8 cellular contexts compared by ENCODE assay signal in the genomic region with DNA sequence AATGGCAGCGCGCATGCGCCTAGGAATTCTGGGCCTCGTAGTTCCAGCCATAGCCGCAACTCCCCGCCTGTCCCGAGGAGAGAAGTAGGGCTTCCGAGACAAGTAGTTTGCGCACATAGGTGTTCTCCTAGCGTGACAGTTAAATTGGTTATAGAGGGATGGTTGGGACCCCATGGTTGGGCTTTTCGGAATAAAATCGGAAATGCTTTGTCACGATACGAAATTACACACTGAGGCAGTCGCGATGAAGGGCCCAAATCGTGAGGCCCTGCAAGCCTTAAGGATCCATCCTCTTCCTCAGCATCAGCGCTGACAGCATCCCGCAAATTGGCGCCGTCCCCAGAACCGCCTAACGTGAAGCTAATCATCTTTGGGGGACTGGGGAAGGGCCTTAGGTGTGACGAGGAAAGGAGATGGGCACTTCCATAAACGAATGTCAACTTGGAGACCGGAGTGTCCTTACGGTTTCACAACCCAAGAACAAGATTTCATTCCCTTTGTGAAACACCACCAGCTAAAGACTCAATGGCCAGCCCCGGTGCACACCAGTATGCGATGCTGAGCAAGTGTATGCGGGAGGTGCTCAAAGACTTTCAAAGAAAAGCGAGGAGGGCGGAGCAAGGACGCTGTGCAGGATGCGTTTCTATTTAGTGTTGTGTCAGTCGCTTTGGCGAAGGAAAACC. TPM values are rescaled to one million over a fixed set of nuclear protein-coding genes. Genes with fewer than 3 reads are reported as not detected.
DNase-seq lines count a peak whose midpoint lies in the region; ATAC-seq, FAIRE-seq and TF ChIP-seq lines count a peak whose summit lies in the region.

No MANE protein-coding gene starts in this region.

- H3K27me3 ChIP-seq in AG04450 (ENCODE audit: control insufficient read depth, insufficient read depth, low read length) (no peaks in the 10 kb centered on the region), bronchial epithelial cell (ENCODE audit: control insufficient read depth, insufficient read depth, low read length) (no peaks in the 10 kb centered on the region), layer of hippocampus (ENCODE audit: control insufficient read depth, insufficient read depth, low read length) (no peaks in the 10 kb centered on the region)

- DNase-seq in AG04450 (ENCODE audit: low read depth, low spot score): no peak
- peak; percentile 1 to 59 (median 17) for DNase-seq in T-helper 2 cell
- DNase-seq in bronchial epithelial cell (ENCODE audit: low read depth): peak; percentile 21
- DNase-seq in stimulated activated CD4-positive, alpha-beta T cell treated with anti-CD3 and anti-CD28 coated beads, Interleukin-4, amount 100 ng/mL, for 24 hours: peak; percentile 42

- H3K4me3 ChIP-seq in AG04450 (ENCODE audit: low read depth, low read length) (peak overlapping the region; percentile 64), bronchial epithelial cell (ENCODE audit: low read depth, low read length) (peak overlapping the region; percentile 34)

- TF ChIP-seq CTCF in AG04450 (IDR thresholded peaks at IDR 0.05; ENCODE audit: low read depth, low read length): peak; percentile 14; the same call in 1 of the 2 replicates
- no peak for TF ChIP-seq CTCF in bronchial epithelial cell (IDR thresholded peaks at IDR 0.05; ENCODE audit: insufficient read depth, low read length, severe bottlenecking)

- CTCF ChIA-PET in AG04450 (lab: Charles Lee): interaction anchor here (0.6 kb wide), 2 partner anchors 117 to 342 kb away, joined by 3 to 5 read pairs; no protein-coding TSS in a partner anchor

- POLR2A ChIA-PET in AG04450 (lab: Yijun Ruan, JAX): interaction anchor here (0.6 kb wide), 1 partner anchor 143 kb away, joined by 3 read pairs; no protein-coding TSS in a partner anchor

- peak overlapping the region; percentile 42 for H3K27ac ChIP-seq in AG04450 (ENCODE audit: low read depth, low read length)
- H3K27ac ChIP-seq in layer of hippocampus (ENCODE audit: low read depth, low read length): peak overlapping the region; percentile 81

- no peak for FAIRE-seq in bronchial epithelial cell (lab: Jason Lieb, UNC)

- ATAC-seq in GM21737 (IDR thresholded peaks at IDR 0.05; ENCODE audit: unreplicated experiment): peak; percentile 5
- ATAC-seq in HG03108 (IDR thresholded peaks at IDR 0.05; ENCODE audit: unreplicated experiment): no peak
- ATAC-seq in GM21390 (IDR thresholded peaks at IDR 0.05; ENCODE audit: unreplicated experiment): no peak

- no peaks in the 10 kb centered on the region for H3K36me3 ChIP-seq in bronchial epithelial cell (ENCODE audit: control insufficient read depth, insufficient read depth, low read length)

- H3K9me3 ChIP-seq in AG04450 (ENCODE audit: control insufficient read depth, insufficient read depth, low read length): no peaks in the 10 kb centered on the region; the same call in 1 of the 2 replicates

RNA-seq across cellular contexts. Expression of a gene that starts 0.6 kb away (rescaled TPM):
- 6.0 and 8.2 TPM in 2 replicates for polyA plus RNA-seq in AG04450 (2011; rRNA removed)
- polyA minus RNA-seq in AG04450 (2011; rRNA and poly(A)+ RNA removed): 10.9 and 14.4 TPM in 2 replicates
- total RNA-seq in bronchial epithelial cell: 7.9 and 8.8 TPM in 2 replicates
